In genomic region chr6:130018830-130019795, GRCh38 we compare ENCODE assay signal across 8 cellular contexts. TPM values are rescaled to one million over a fixed set of nuclear protein-coding genes. Genes with fewer than 3 reads are reported as not detected.
DNase-seq lines count a peak whose midpoint lies in the region; ATAC-seq and TF ChIP-seq lines count a peak whose summit lies in the region.

No MANE protein-coding gene starts in this region.

- no peaks in the 10 kb centered on the region for H3K9me3 Mint-ChIP-seq in activated CD4-positive, alpha-beta T cell treated with anti-CD3 and anti-CD28 coated beads for 36 hours (ENCODE audit: low read depth)
- H3K9me3 Mint-ChIP-seq in activated naive CD8-positive, alpha-beta T cell (ENCODE audit: low read depth), result no peaks in the 10 kb centered on the region
- H3K9me3 Mint-ChIP-seq in osteocyte (ENCODE audit: unreplicated experiment), result no peaks in the 10 kb centered on the region

- POLR2A ChIA-PET in activated CD4-positive, alpha-beta T cell treated with anti-CD3 and anti-CD28 coated beads for 36 hours (lab: Charles Lee), result interaction anchor here (0.6 kb wide), 1 partner anchor 270 kb away, joined by 3 read pairs; no protein-coding TSS in a partner anchor

- peak overlapping the region; percentile 95 for H3K27ac Mint-ChIP-seq in activated CD4-positive, alpha-beta T cell treated with anti-CD3 and anti-CD28 coated beads for 36 hours
- peak overlapping the region; percentile 93 for H3K27ac Mint-ChIP-seq in activated naive CD8-positive, alpha-beta T cell
- H3K27ac Mint-ChIP-seq in osteocyte (ENCODE audit: unreplicated experiment), result peak overlapping the region; percentile 98

- in situ Hi-C loops in SK-MEL-5 (cut with HindIII; ENCODE audit: low pct_unique_long_range_greater_than_20kb, low sequenced_read_pairs), result no loop called here

- ATAC-seq in activated CD4-positive, alpha-beta T cell treated with anti-CD3 and anti-CD28 coated beads for 36 hours, result peak; percentile 25
- ATAC-seq in HG03108 (IDR thresholded peaks at IDR 0.05; ENCODE audit: unreplicated experiment) (peak; percentile 21), HG03565 (IDR thresholded peaks at IDR 0.05; ENCODE audit: unreplicated experiment) (no peak)

- H3K27me3 ChIP-seq in cardiac muscle cell, result peaks cover 9% of the 10 kb centered on the region

- peaks cover 3% of the 10 kb centered on the region for H3K36me3 Mint-ChIP-seq in activated CD4-positive, alpha-beta T cell treated with anti-CD3 and anti-CD28 coated beads for 36 hours (ENCODE audit: low read depth)
- no peaks in the 10 kb centered on the region for H3K36me3 Mint-ChIP-seq in activated naive CD8-positive, alpha-beta T cell
- H3K36me3 Mint-ChIP-seq in osteocyte (ENCODE audit: unreplicated experiment), result peaks cover 3% of the 10 kb centered on the region

- peak overlapping the region; percentile 91 for H3K4me3 ChIP-seq in cardiac muscle cell

- no peaks in the 10 kb centered on the region for H3K9me3 ChIP-seq in cardiac muscle cell (ENCODE audit: low read depth)

- no peaks in the 10 kb centered on the region for H3K4me1 ChIP-seq in cardiac muscle cell (ENCODE audit: low read depth)

- H3K4me3 Mint-ChIP-seq in activated CD4-positive, alpha-beta T cell treated with anti-CD3 and anti-CD28 coated beads for 36 hours, result peak overlapping the region; percentile 98
- H3K4me3 Mint-ChIP-seq in activated naive CD8-positive, alpha-beta T cell, result peak overlapping the region; percentile 100
- H3K4me3 Mint-ChIP-seq in osteocyte (ENCODE audit: unreplicated experiment), result peak overlapping the region; percentile 96

- TF ChIP-seq CTCF in cardiac muscle cell (IDR thresholded peaks at IDR 0.05; ENCODE audit: low read depth, low read length) (no peak), osteocyte (IDR thresholded peaks at IDR 0.05) (no peak)

- DNase-seq in activated CD4-positive, alpha-beta T cell treated with anti-CD3 and anti-CD28 coated beads for 36 hours, result peak; percentile 55
- DNase-seq in activated CD4-positive, alpha-beta T cell treated with anti-CD3 and anti-CD28 coated beads for 1 hour, result no peak
- DNase-seq in SK-MEL-5 (ENCODE audit: low read depth, low spot score) (peak; percentile 20), cardiac muscle cell (ENCODE audit: low read depth in 1 of 2, low spot score in 1 of 2) (peak; percentile 51 to 72), osteocyte (ENCODE audit: extremely low spot score, unreplicated experiment) (no peak)

- H3K4me1 Mint-ChIP-seq in activated CD4-positive, alpha-beta T cell treated with anti-CD3 and anti-CD28 coated beads for 36 hours, result peaks cover 22% of the 10 kb centered on the region
- peaks cover 20% of the 10 kb centered on the region for H3K4me1 Mint-ChIP-seq in activated naive CD8-positive, alpha-beta T cell (ENCODE audit: low read depth)
- H3K4me1 Mint-ChIP-seq in osteocyte (ENCODE audit: unreplicated experiment), result peaks cover 12% of the 10 kb centered on the region

- intact Hi-C loops in activated CD4-positive, alpha-beta T cell treated with anti-CD3 and anti-CD28 coated beads for 36 hours (cut with DNase I, micrococcal nuclease), result loop anchor here (1.0 to 5.0 kb wide), 3 partner anchors 252 to 421 kb away; no protein-coding TSS in a partner anchor

- H3K27me3 Mint-ChIP-seq in activated CD4-positive, alpha-beta T cell treated with anti-CD3 and anti-CD28 coated beads for 36 hours, result no peaks in the 10 kb centered on the region
- no peaks in the 10 kb centered on the region for H3K27me3 Mint-ChIP-seq in activated naive CD8-positive, alpha-beta T cell
- H3K27me3 Mint-ChIP-seq in osteocyte (ENCODE audit: unreplicated experiment), result no peaks in the 10 kb centered on the region

- no peak overlapping the region for H3K27ac ChIP-seq in cardiac muscle cell

- CTCF ChIA-PET in activated CD4-positive, alpha-beta T cell treated with anti-CD3 and anti-CD28 coated beads for 36 hours (lab: Charles Lee), result interaction anchor here (0.9 kb wide), 1 partner anchor 244 kb away, joined by 3 read pairs; no protein-coding TSS in a partner anchor

- no peaks in the 10 kb centered on the region for H3K36me3 ChIP-seq in cardiac muscle cell

RNA-seq across cellular contexts. Expression of gene L3MBTL3, which starts 0.7 kb away (rescaled TPM):
- total RNA-seq in activated CD4-positive, alpha-beta T cell treated with anti-CD3 and anti-CD28 coated beads for 36 hours, result 1 to 10 TPM; 5.4 to 9.3 TPM
- 4.9 and 6.8 TPM in 2 replicates for total RNA-seq in SK-MEL-5 (2014; rRNA removed; shearing (Covaris generic))
- 3.4 and 5.2 TPM in 2 replicates for polyA plus RNA-seq in SK-MEL-5 (2015; cell fraction: cytosol; rRNA removed)
- polyA plus RNA-seq in SK-MEL-5 (2015; cell fraction: nucleus; rRNA removed), result 7.3 and 8.4 TPM in 2 replicates
- 4.9 and 5.2 TPM in 2 replicates for total RNA-seq in cardiac muscle cell
- 4.1 and 4.2 TPM in 2 replicates for polyA plus RNA-seq in cardiac muscle cell
- total RNA-seq in osteocyte, result 19.7 and 20.8 TPM in 2 replicates

Comparison
In these comparisons a context has a peak if more than half of its experiments do, and no peak if none do; other contexts are left out.
1. DNase-seq: peak in activated CD4-positive, alpha-beta T cell treated with anti-CD3 and anti-CD28 coated beads for 36 hours (single experiment), SK-MEL-5 (single experiment) and cardiac muscle cell (2 of 2); none in activated CD4-positive, alpha-beta T cell treated with anti-CD3 and anti-CD28 coated beads for 1 hour (single experiment) and osteocyte (single experiment).
2. Peak in every context shown above with its lines, with median percentiles within 50 percentile points of each other: H3K27ac Mint-ChIP-seq and H3K4me3 Mint-ChIP-seq.